1 cellular context compared by ENCODE assay signal in genomic region chr5:121503111-121503840, GRCh38.
A peak's percentile ranks its signal among the peaks of the same experiment; 100 is the strongest.
TF ChIP-seq lines count a peak whose summit lies in the region.

No MANE protein-coding gene starts in this region.

TF ChIP-seq in K562, 482 proteins besides CTCF, POLR2A, EP300 and RAD21 (continued from another document):
- no peak for TF ChIP-seq E2F1 (CRISPR knock-in tag; IDR thresholded peaks at IDR 0.05)
- TF ChIP-seq ATF4 (CRISPR knock-in tag; IDR thresholded peaks at IDR 0.05): no peak
- no peak for TF ChIP-seq MGA (IDR thresholded peaks at IDR 0.05)
- TF ChIP-seq, protein P1, sequence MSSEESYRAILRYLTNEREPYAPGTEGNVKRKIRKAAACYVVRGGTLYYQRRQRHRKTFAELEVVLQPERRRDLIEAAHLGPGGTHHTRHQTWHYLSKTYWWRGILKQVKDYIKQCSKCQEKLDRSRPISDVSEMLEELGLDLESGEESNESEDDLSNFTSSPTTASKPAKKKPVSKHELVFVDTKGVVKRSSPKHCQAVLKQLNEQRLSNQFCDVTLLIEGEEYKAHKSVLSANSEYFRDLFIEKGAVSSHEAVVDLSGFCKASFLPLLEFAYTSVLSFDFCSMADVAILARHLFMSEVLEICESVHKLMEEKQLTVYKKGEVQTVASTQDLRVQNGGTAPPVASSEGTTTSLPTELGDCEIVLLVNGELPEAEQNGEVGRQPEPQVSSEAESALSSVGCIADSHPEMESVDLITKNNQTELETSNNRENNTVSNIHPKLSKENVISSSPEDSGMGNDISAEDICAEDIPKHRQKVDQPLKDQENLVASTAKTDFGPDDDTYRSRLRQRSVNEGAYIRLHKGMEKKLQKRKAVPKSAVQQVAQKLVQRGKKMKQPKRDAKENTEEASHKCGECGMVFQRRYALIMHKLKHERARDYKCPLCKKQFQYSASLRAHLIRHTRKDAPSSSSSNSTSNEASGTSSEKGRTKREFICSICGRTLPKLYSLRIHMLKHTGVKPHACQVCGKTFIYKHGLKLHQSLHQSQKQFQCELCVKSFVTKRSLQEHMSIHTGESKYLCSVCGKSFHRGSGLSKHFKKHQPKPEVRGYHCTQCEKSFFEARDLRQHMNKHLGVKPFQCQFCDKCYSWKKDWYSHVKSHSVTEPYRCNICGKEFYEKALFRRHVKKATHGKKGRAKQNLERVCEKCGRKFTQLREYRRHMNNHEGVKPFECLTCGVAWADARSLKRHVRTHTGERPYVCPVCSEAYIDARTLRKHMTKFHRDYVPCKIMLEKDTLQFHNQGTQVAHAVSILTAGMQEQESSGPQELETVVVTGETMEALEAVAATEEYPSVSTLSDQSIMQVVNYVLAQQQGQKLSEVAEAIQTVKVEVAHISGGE (CRISPR knock-in tag; IDR thresholded peaks at IDR 0.05): no peak
- no peak for TF ChIP-seq VEZF1 (CRISPR knock-in tag; IDR thresholded peaks at IDR 0.05)
- no peak for TF ChIP-seq NCOR1 (IDR thresholded peaks at IDR 0.05)
- TF ChIP-seq GTF2A2 (tag; IDR thresholded peaks at IDR 0.05): no peak
- TF ChIP-seq, protein P2, sequence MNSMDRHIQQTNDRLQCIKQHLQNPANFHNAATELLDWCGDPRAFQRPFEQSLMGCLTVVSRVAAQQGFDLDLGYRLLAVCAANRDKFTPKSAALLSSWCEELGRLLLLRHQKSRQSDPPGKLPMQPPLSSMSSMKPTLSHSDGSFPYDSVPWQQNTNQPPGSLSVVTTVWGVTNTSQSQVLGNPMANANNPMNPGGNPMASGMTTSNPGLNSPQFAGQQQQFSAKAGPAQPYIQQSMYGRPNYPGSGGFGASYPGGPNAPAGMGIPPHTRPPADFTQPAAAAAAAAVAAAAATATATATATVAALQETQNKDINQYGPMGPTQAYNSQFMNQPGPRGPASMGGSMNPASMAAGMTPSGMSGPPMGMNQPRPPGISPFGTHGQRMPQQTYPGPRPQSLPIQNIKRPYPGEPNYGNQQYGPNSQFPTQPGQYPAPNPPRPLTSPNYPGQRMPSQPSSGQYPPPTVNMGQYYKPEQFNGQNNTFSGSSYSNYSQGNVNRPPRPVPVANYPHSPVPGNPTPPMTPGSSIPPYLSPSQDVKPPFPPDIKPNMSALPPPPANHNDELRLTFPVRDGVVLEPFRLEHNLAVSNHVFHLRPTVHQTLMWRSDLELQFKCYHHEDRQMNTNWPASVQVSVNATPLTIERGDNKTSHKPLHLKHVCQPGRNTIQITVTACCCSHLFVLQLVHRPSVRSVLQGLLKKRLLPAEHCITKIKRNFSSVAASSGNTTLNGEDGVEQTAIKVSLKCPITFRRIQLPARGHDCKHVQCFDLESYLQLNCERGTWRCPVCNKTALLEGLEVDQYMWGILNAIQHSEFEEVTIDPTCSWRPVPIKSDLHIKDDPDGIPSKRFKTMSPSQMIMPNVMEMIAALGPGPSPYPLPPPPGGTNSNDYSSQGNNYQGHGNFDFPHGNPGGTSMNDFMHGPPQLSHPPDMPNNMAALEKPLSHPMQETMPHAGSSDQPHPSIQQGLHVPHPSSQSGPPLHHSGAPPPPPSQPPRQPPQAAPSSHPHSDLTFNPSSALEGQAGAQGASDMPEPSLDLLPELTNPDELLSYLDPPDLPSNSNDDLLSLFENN (IDR thresholded peaks at IDR 0.05; ENCODE audit: low read depth in 2 of 2, low read length in 2 of 2): no peak
- TF ChIP-seq CBX2 (IDR thresholded peaks at IDR 0.05; ENCODE audit: insufficient read depth, low read length, poor library complexity, severe bottlenecking): no peak
- TF ChIP-seq NFIX (CRISPR knock-in tag; IDR thresholded peaks at IDR 0.05; ENCODE audit: low read depth): peak; percentile 93
- no peak for TF ChIP-seq PURB (CRISPR knock-in tag; IDR thresholded peaks at IDR 0.05; ENCODE audit: low read depth)
